Comparison of ENCODE assay signal across 19 cellular contexts in genomic region chr7:96701258-96701657, GRCh38.
"Had no signal": no experiment of that assay in that cellular context is flagged by ENCODE, and none has a peak within 500 bp of the region (broad histone marks: within the 10 kb centered on the region; RNA-seq: fewer than 3 reads in every experiment).

No MANE protein-coding gene starts in this region.

- H3K9me3 ChIP-seq: left ventricle myocardium inferior, mucosa of descending colon, suprapubic skin, upper lobe of left lung had no signal

- DNase-seq: activated CD4-positive, alpha-beta T cell treated with anti-CD3 and anti-CD28 coated beads, Interleukin-2, amount 10 ng/mL, durations not matched to agents 24 days and 14 days; activated CD4-positive, CD25-positive, alpha-beta regulatory T cell; activated CD8-positive, alpha-beta memory T cell treated with anti-CD3 and anti-CD28 coated beads, Interleukin-2, amount 50 U/mL, for 4 hours; activated CD8-positive, alpha-beta T cell treated with anti-CD3 and anti-CD28 coated beads, Interleukin-2, amount 10 ng/mL, durations not matched to agents 7 days and 5 days; activated gamma-delta T cell treated with Interleukin-2 at 50 U/mL for 16 hours; activated T-cell treated with anti-CD3 and anti-CD28 coated beads, Interleukin-2, amount 50 U/mL, for 48 hours; amniotic stem cell; left ventricle myocardium inferior; mucosa of descending colon; naive thymus-derived CD8-positive, alpha-beta T cell; posterior cingulate gyrus; stimulated activated CD4-positive, alpha-beta T cell treated with anti-CD3 and anti-CD28 coated beads, Interleukin-4, amount 100 ng/mL, for 24 hours; stimulated activated naive CD8-positive, alpha-beta T cell treated with anti-CD3 and anti-CD28 coated beads, Interleukin-15, Interleukin-2, amounts not matched to agents 100 U/mL and 50 U/mL, for 24 hours; upper lobe of left lung had no signal

- FAIRE-seq: colon, endometrium had no signal

- H3K36me3 ChIP-seq: suprapubic skin had no signal

- H3K4me3 ChIP-seq: hepatocyte, left ventricle myocardium inferior, mucosa of descending colon, skin epidermis, suprapubic skin, upper lobe of left lung had no signal

- H3K27me3 ChIP-seq: hepatocyte, suprapubic skin, upper lobe of left lung had no signal

- H2AFZ ChIP-seq: hepatocyte had no signal

- ATAC-seq: activated CD8-positive, alpha-beta T cell treated with anti-CD3 and anti-CD28 coated beads, Interleukin-2, amount 10 ng/mL, durations not matched to agents 7 days and 5 days; mucosa of descending colon; naive thymus-derived CD8-positive, alpha-beta T cell; stimulated activated naive CD8-positive, alpha-beta T cell treated with anti-CD3 and anti-CD28 coated beads, Interleukin-15, Interleukin-2, amounts not matched to agents 100 U/mL and 50 U/mL, for 24 hours had no signal

- H3K4me2 ChIP-seq: hepatocyte had no signal

- H3K27ac ChIP-seq: hepatocyte, left ventricle myocardium inferior, skin epidermis, suprapubic skin, upper lobe of left lung had no signal
